In genomic region chr10:22612316-22612715, GRCh38 we compare ENCODE assay signal across 1 cellular context.
TF ChIP-seq lines count a peak whose summit lies in the region.

No MANE protein-coding gene starts in this region.

TF ChIP-seq in GM23338, 12 proteins besides CTCF, POLR2A, EP300 and RAD21 (continued from another document):
- TF ChIP-seq ETS1 (IDR thresholded peaks at IDR 0.05) (no peak), CREB1 (CRISPR knock-in tag; IDR thresholded peaks at IDR 0.05; ENCODE audit: low read depth) (no peak), EZH2phosphoT487 (IDR thresholded peaks at IDR 0.05; ENCODE audit: unreplicated experiment) (no peak), NANOG (IDR thresholded peaks at IDR 0.05; ENCODE audit: borderline replicate concordance) (no peak), ZNF462 (CRISPR knock-in tag; IDR thresholded peaks at IDR 0.05) (no peak), JUNB (IDR thresholded peaks at IDR 0.05; ENCODE audit: unreplicated experiment) (no peak)
